ENCODE assay signal across 24 cellular contexts in the genomic region with DNA sequence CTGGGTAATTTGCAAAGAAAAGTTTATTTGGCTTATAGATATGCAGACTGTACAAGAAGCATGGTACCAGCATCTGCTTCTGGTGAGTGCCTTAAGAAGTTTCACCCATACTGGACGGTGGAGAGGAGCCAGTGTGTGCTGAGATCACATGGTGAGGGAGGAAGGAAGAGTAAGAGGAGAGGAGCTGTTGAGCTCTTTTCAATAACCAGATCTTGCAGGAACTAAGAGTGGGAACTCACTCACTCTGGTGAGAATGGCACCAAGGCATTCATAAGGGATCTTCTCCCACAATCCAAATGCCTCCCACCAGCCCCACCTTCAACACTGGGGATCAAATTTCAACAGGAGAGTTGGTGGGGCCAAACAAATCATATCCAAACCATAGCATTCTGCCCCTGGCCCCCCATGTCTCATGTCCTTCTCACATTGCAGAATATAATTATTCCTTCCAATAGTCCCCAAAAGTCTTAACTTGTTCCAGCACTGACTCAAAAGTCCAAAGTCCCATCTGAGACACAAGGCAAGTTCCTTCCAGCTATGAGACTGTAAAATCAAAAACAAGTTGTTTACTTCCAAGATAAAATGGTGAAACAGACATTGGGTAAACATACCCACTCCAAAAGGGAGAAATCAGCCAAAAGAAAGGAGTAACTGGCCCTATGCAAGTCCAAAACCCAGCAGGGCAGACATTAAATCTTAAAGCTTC. TPM values are rescaled to one million over a fixed set of nuclear protein-coding genes. Genes with fewer than 3 reads are reported as not detected.
DNase-seq lines count a peak whose midpoint lies in the region; ATAC-seq, FAIRE-seq and TF ChIP-seq lines count a peak whose summit lies in the region.
"Had no signal": no experiment of that assay in that cellular context is flagged by ENCODE, and none has a peak within 500 bp of the region (broad histone marks: within the 10 kb centered on the region; RNA-seq: fewer than 3 reads in every experiment).

No MANE protein-coding gene starts in this region.

- TF ChIP-seq RAD21 in A549 (conservative IDR thresholded peaks at IDR 0.05 in 1 of 2, IDR thresholded peaks at IDR 0.05 in 1 of 2), result no peak

- ATAC-seq in A549, result no peak
- ATAC-seq in pancreas, result peak; percentile 75 to 85 (median 81)
- ATAC-seq in stimulated activated memory B cell treated with anti-CD40 and anti-IgM and Interleukin-4, amounts not matched to agents 10 μg/mL and 1 μg/mL and 100 μg/mL, for 72 hours, result no peak
- ATAC-seq: HCT116, Panc1 had no signal

- peak overlapping the region in 1 of 2 experiments; percentile 56; a peak in 1 of 6 replicates for H3K27ac ChIP-seq in A549
- H3K27ac ChIP-seq in colonic mucosa, result peak overlapping the region; percentile 21
- H3K27ac ChIP-seq in pancreas, result peak overlapping the region in 2 of 4 donors; percentile 23 to 67

- peaks cover 11% of the 10 kb centered on the region for H3K9me3 ChIP-seq in A549
- no peaks in the 10 kb centered on the region for H3K9me3 ChIP-seq in colonic mucosa
- no peaks in the 10 kb centered on the region for H3K9me3 ChIP-seq in pancreas

- peaks cover 8% of the 10 kb centered on the region for H3K9me3 Mint-ChIP-seq in stimulated activated memory B cell treated with anti-CD40 and anti-IgM and Interleukin-4, amounts not matched to agents 10 μg/mL and 1 μg/mL and 100 μg/mL, for 72 hours
- H3K9me3 Mint-ChIP-seq in T-helper 2 cell treated with Interferon-gamma antibody and Interleukin-4, amounts not matched to agents 5 μg/mL and 100 μg/mL, for 36 hours, result no peaks in the 10 kb centered on the region

- H3K9ac ChIP-seq in colonic mucosa (ENCODE audit: low read depth in 2 of 2, low read length in 2 of 2), result peak overlapping the region in 1 of 2 donors; percentile 10

- TF ChIP-seq POLR2A in A549 (IDR thresholded peaks at IDR 0.05; ENCODE audit: low read length), result no peak

- no peak for TF ChIP-seq CTCF in A549 (IDR thresholded peaks at IDR 0.05)
- TF ChIP-seq CTCF in colonic mucosa (IDR thresholded peaks at IDR 0.05), result no peak
- TF ChIP-seq CTCF in pancreas (IDR thresholded peaks at IDR 0.05), result no peak

- H3K4me2 ChIP-seq in A549, result peak overlapping the region; percentile 45

- H3K4me1 ChIP-seq in A549 (peaks cover 20% of the 10 kb centered on the region; the same call in 2 of the 3 replicates), colonic mucosa (no peaks in the 10 kb centered on the region), pancreas (peaks cover 4 to 16% (median 6%) of the 10 kb centered on the region in 3 donors)

- no peaks in the 10 kb centered on the region for H3K36me3 Mint-ChIP-seq in stimulated activated memory B cell treated with anti-CD40 and anti-IgM and Interleukin-4, amounts not matched to agents 10 μg/mL and 1 μg/mL and 100 μg/mL, for 72 hours
- no peaks in the 10 kb centered on the region for H3K36me3 Mint-ChIP-seq in T-helper 2 cell treated with Interferon-gamma antibody and Interleukin-4, amounts not matched to agents 5 μg/mL and 100 μg/mL, for 36 hours (ENCODE audit: low read depth)
- H3K36me3 Mint-ChIP-seq: CD14-positive monocyte had no signal

- H3K27me3 Mint-ChIP-seq in stimulated activated memory B cell treated with anti-CD40 and anti-IgM and Interleukin-4, amounts not matched to agents 10 μg/mL and 1 μg/mL and 100 μg/mL, for 72 hours, result peaks cover 38% of the 10 kb centered on the region
- peaks cover 24% of the 10 kb centered on the region for H3K27me3 Mint-ChIP-seq in T-helper 2 cell treated with Interferon-gamma antibody and Interleukin-4, amounts not matched to agents 5 μg/mL and 100 μg/mL, for 36 hours (ENCODE audit: low read depth)

- H3K4me3 ChIP-seq in A549 (no peak overlapping the region), colonic mucosa (no peak overlapping the region), pancreas (no peak overlapping the region)

- TF ChIP-seq EP300 in A549 (IDR thresholded peaks at IDR 0.05), result no peak

- 32% methylated on average over 1 of the region's 1 CpG for WGBS in A549 (ENCODE audit: missing lambda C conversion rate)
- WGBS in pancreas, 2 donors, result 53 to 54% methylated on average over 1 of the region's 1 CpG

- POLR2A ChIA-PET in A549 (lab: Yijun Ruan, JAX), result no interaction called here

- intact Hi-C loops in colonic mucosa (cut with DNase I) (loop anchor here (5.0 kb wide), 1 partner anchor 57 kb away; no protein-coding TSS in a partner anchor), pancreas (cut with DNase I) (no loop called here)

- CTCF ChIA-PET in A549 (lab: Yijun Ruan, JAX), result interaction anchor here (0.6 to 1.8 kb wide), 8 partner anchors 10 to 568 kb away, joined by 3 to 10 read pairs (median 4); no protein-coding TSS in a partner anchor

- no peak for FAIRE-seq in A549 (lab: Jason Lieb, UNC)
- no peak for FAIRE-seq in pancreas (lab: Jason Lieb, UNC)
- FAIRE-seq: G401.6, GM12892, GM18507, H1 had no signal

- H3K36me3 ChIP-seq in colonic mucosa (no peaks in the 10 kb centered on the region), pancreas (no peaks in the 10 kb centered on the region)

- no peaks in the 10 kb centered on the region for H3K27me3 ChIP-seq in colonic mucosa
- H3K27me3 ChIP-seq in pancreas, result no peaks in the 10 kb centered on the region

- H3K4me3 Mint-ChIP-seq in stimulated activated memory B cell treated with anti-CD40 and anti-IgM and Interleukin-4, amounts not matched to agents 10 μg/mL and 1 μg/mL and 100 μg/mL, for 72 hours, result no peak overlapping the region
- no peak overlapping the region for H3K4me3 Mint-ChIP-seq in T-helper 2 cell treated with Interferon-gamma antibody and Interleukin-4, amounts not matched to agents 5 μg/mL and 100 μg/mL, for 36 hours
- H3K4me3 Mint-ChIP-seq: CD14-positive monocyte had no signal

- peaks cover 10% of the 10 kb centered on the region for H3K4me1 Mint-ChIP-seq in stimulated activated memory B cell treated with anti-CD40 and anti-IgM and Interleukin-4, amounts not matched to agents 10 μg/mL and 1 μg/mL and 100 μg/mL, for 72 hours
- H3K4me1 Mint-ChIP-seq in T-helper 2 cell treated with Interferon-gamma antibody and Interleukin-4, amounts not matched to agents 5 μg/mL and 100 μg/mL, for 36 hours (ENCODE audit: low read depth), result peaks cover 1% of the 10 kb centered on the region
- H3K4me1 Mint-ChIP-seq: CD14-positive monocyte had no signal

- DNase-seq in A549 (ENCODE audit: low read depth in 1 of 2, low spot score in 1 of 2) (no peak), colonic mucosa (no peak), medulla oblongata (ENCODE audit: extremely low spot score) (peak; percentile 7), pancreas (no peak), NOMO-1 treated with DMSO at 0.1 percent for 48 hours (lab: John Stamatoyannopoulos, UW; ENCODE audit: unreplicated experiment) (no peak), HT-29 (ENCODE audit: low spot score) (no peak)
- no peak for DNase-seq in T-helper 2 cell treated with Interferon-gamma antibody and Interleukin-4, amounts not matched to agents 5 μg/mL and 100 μg/mL, for 36 hours (ENCODE audit: low spot score)
- DNase-seq: NCI-H1092 treated with DMSO at 0.1 percent for 48 hours; NCI-H146; NCI-H2029 treated with DMSO at 0.1 percent for 48 hours; NCI-H226; NCI-H524; NCI-H774; NK-92 treated with Interleukin-12 subunit alpha and Interleukin-12 subunit beta, amount 100 ng/mL, for 24 hours had no signal

- H3K27ac Mint-ChIP-seq in stimulated activated memory B cell treated with anti-CD40 and anti-IgM and Interleukin-4, amounts not matched to agents 10 μg/mL and 1 μg/mL and 100 μg/mL, for 72 hours, result no peak overlapping the region
- H3K27ac Mint-ChIP-seq in T-helper 2 cell treated with Interferon-gamma antibody and Interleukin-4, amounts not matched to agents 5 μg/mL and 100 μg/mL, for 36 hours, result no peak overlapping the region
- H3K27ac Mint-ChIP-seq: CD14-positive monocyte had no signal

TF ChIP-seq in A549, 52 proteins besides CTCF, POLR2A, EP300 and RAD21:
- TF ChIP-seq NPAS2 (CRISPR knock-in tag; IDR thresholded peaks at IDR 0.05; ENCODE audit: borderline replicate concordance), result no peak
- TF ChIP-seq ZSCAN20 (CRISPR knock-in tag; IDR thresholded peaks at IDR 0.05), result no peak
- TF ChIP-seq HEYL (CRISPR knock-in tag; IDR thresholded peaks at IDR 0.05), result no peak
- no peak for TF ChIP-seq RNF2 (IDR thresholded peaks at IDR 0.05; ENCODE audit: borderline replicate concordance, low read depth)
- no peak for TF ChIP-seq FOXS1 (CRISPR knock-in tag; IDR thresholded peaks at IDR 0.05)
- TF ChIP-seq MAFK (IDR thresholded peaks at IDR 0.05; ENCODE audit: partially characterized antibody), result no peak
- no peak for TF ChIP-seq CBX8 (IDR thresholded peaks at IDR 0.05)
- TF ChIP-seq ZFP36 (IDR thresholded peaks at IDR 0.05; ENCODE audit: borderline replicate concordance, partially characterized antibody), result no peak
TF ChIP-seq in A549: peak in this region for 0.

RNA-seq across cellular contexts. Expression of gene TMEM37, which starts 11.7 kb away (rescaled TPM):
- polyA plus RNA-seq in A549 (2011; rRNA removed) (7.5 and 10.8 TPM in 2 replicates), A549 (2017; fragmentation: RNase III; extraction: RNeasy Plus Mini Kit Qiagen cat#74134 plus additional on column Dnase treatment) (3.3 to 5.1 TPM (median 4.7 TPM) in 3 replicates), pancreas (10 to 100 TPM; 10.3 to 25.3 TPM)
- 5.7 and 7.9 TPM in 2 replicates for polyA plus RNA-seq in A549 (2012; cell fraction: cytosol; rRNA removed)
- polyA plus RNA-seq in A549 (2012; cell fraction: nucleus; rRNA removed), result 4.7 and 5.0 TPM in 2 replicates
- 2.9 and 4.0 TPM in 2 replicates for polyA minus RNA-seq in A549 (2011; rRNA and poly(A)+ RNA removed)
- total RNA-seq in colonic mucosa (10 to 100 TPM; 24.3 to 52.1 TPM), pancreas (10 to 100 TPM in 4 of 6 donors, 1 to 10 TPM in 2; 5.2 to 11.2 (median 10.2) TPM)
- total RNA-seq in HT-29 (2014; rRNA removed; shearing (Covaris generic)), result 0.70 and 2.1 TPM in 2 replicates
- total RNA-seq: Daoy, LHCN-M2 had no signal
- polyA plus RNA-seq: CD14-positive monocyte had no signal

RNA-seq across cellular contexts. Expression of gene DBI, which starts 53.2 kb away (rescaled TPM):
- polyA plus RNA-seq in A549 (2011; rRNA removed) (260 and 339 TPM in 2 replicates), A549 (2017; fragmentation: RNase III; extraction: RNeasy Plus Mini Kit Qiagen cat#74134 plus additional on column Dnase treatment) (641 to 829 TPM (median 823 TPM) in 3 replicates), pancreas (100 to 1,000 TPM; 126 to 200 TPM)
- polyA plus RNA-seq in A549 (2012; cell fraction: cytosol; rRNA removed), result 295 and 328 TPM in 2 replicates
- 73.1 and 87.0 TPM in 2 replicates for polyA plus RNA-seq in A549 (2012; cell fraction: nucleus; rRNA removed)
- 77.3 and 84.1 TPM in 2 replicates for polyA minus RNA-seq in A549 (2011; rRNA and poly(A)+ RNA removed)
- total RNA-seq in colonic mucosa (100 to 1,000 TPM; 275 to 291 TPM), pancreas (10 to 100 TPM; 20.6 to 58.8 (median 27.5) TPM)
- total RNA-seq in HT-29 (2014; rRNA removed; shearing (Covaris generic)), result 152 and 179 TPM in 2 replicates

RNA-seq across cellular contexts. Expression of gene C2orf76, which starts 53.3 kb away (rescaled TPM):
- polyA plus RNA-seq in A549 (2011; rRNA removed), result 34.3 and 38.8 TPM in 2 replicates
- polyA plus RNA-seq in A549 (2012; cell fraction: cytosol; rRNA removed), result 6.7 and 7.4 TPM in 2 replicates
- polyA plus RNA-seq in A549 (2012; cell fraction: nucleus; rRNA removed), result 1.3 and 2.4 TPM in 2 replicates
- polyA plus RNA-seq in A549 (2017; fragmentation: RNase III; extraction: RNeasy Plus Mini Kit Qiagen cat#74134 plus additional on column Dnase treatment), result 14.2 to 17.7 TPM (median 16.6 TPM) in 3 replicates
- 3.0 and 4.7 TPM in 2 replicates for polyA minus RNA-seq in A549 (2011; rRNA and poly(A)+ RNA removed)
- 1 to 10 TPM; 4.7 to 6.6 TPM for total RNA-seq in colonic mucosa
- 1 to 10 TPM; 3.8 to 6.1 (median 5.1) TPM for total RNA-seq in pancreas
- polyA plus RNA-seq in pancreas, result 10 to 100 TPM; 11.5 to 12.0 TPM
- total RNA-seq in HT-29 (2014; rRNA removed; shearing (Covaris generic)), result 0.25 and 2.8 TPM in 2 replicates

Comparison
In these comparisons a context has a peak if more than half of its experiments do, and no peak if none do; other contexts are left out.
1. ATAC-seq: peak in pancreas (4 of 4); none in A549 (0 of 2) and stimulated activated memory B cell treated with anti-CD40 and anti-IgM and Interleukin-4, amounts not matched to agents 10 μg/mL and 1 μg/mL and 100 μg/mL, for 72 hours (single experiment).